In genomic region chr1:171126504-171126903, GRCh38 we compare ENCODE assay signal across 21 cellular contexts. TPM values are rescaled to one million over a fixed set of nuclear protein-coding genes. Genes with fewer than 3 reads are reported as not detected.
A peak's percentile ranks its signal among the peaks of the same experiment; 100 is the strongest.
DNase-seq lines count a peak whose midpoint lies in the region; ATAC-seq and TF ChIP-seq lines count a peak whose summit lies in the region.
"Had no signal": no experiment of that assay in that cellular context is flagged by ENCODE, and none has a peak within 500 bp of the region (broad histone marks: within the 10 kb centered on the region; RNA-seq: fewer than 3 reads in every experiment).

No MANE protein-coding gene starts in this region.

- 64% methylated on average over 4 of the region's 4 CpGs for WGBS in mammary epithelial cell (ENCODE audit: low coverage, missing lambda C conversion rate)
- WGBS in trophoblast cell (ENCODE audit: extremely low coverage, insufficient coverage, insufficient read length): no CpG with 5 or more reads among the region's 4 CpGs

- DNase-seq in mammary epithelial cell (no peak), fibroblast of pulmonary artery (ENCODE audit: low read depth) (peak; percentile 48), trophoblast cell (no peak), upper lobe of right lung (no peak), HFFc6 (no peak), NOMO-1 (lab: John Stamatoyannopoulos, UW; ENCODE audit: unreplicated experiment in 2 of 2) (no peak), NCI-H2107 (lab: John Stamatoyannopoulos, UW) (no peak), DMS 273 treated with DMSO at 0.1 percent for 48 hours (lab: John Stamatoyannopoulos, UW) (no peak)
- DNase-seq: activated CD4-positive, alpha-beta memory T cell treated with anti-CD3 and anti-CD28 coated beads, Interleukin-2, amount 10 ng/mL, durations not matched to agents 7 days and 5 days; activated naive CD4-positive, alpha-beta T cell; anterior cingulate cortex; effector memory CD8-positive, alpha-beta T cell; foreskin melanocyte; kidney glomerular epithelial cell; NCI-H526 treated with DMSO at 0.1 percent for 48 hours; SIG-M5; transverse colon had no signal

- H3K4me3 ChIP-seq in mammary epithelial cell (replicated peaks in 1 of 3; ENCODE audit: insufficient read depth in 1 of 3, low read depth in 2 of 3, low read length in 3 of 3) (no peak overlapping the region), fibroblast of pulmonary artery (replicated peaks; ENCODE audit: low read depth, low read length) (no peak overlapping the region), trophoblast cell (ENCODE audit: low read depth, low read length) (no peak overlapping the region), upper lobe of right lung (no peak overlapping the region)
- H3K4me3 ChIP-seq: transverse colon had no signal

- H4K12ac ChIP-seq in trophoblast cell (ENCODE audit: low read depth, low read length): no peak overlapping the region

- no peaks in the 10 kb centered on the region for H3K27me3 ChIP-seq in mammary epithelial cell (ENCODE audit: insufficient read depth, low read length)
- H3K27me3 ChIP-seq in trophoblast cell (ENCODE audit: insufficient read depth, low read length): no peaks in the 10 kb centered on the region
- no peaks in the 10 kb centered on the region for H3K27me3 ChIP-seq in upper lobe of right lung
- H3K27me3 ChIP-seq: transverse colon had no signal

- H3K4ac ChIP-seq in trophoblast cell (ENCODE audit: low read depth, low read length): no peak overlapping the region

- CTCF ChIA-PET in mammary epithelial cell (lab: Charles Lee; ENCODE audit: low non-redundant PET): no interaction called here

- no peak overlapping the region for H2BK120ac ChIP-seq in trophoblast cell (ENCODE audit: insufficient read depth, low read length, poor library complexity)

- H3K9me3 ChIP-seq in mammary epithelial cell (replicated peaks; ENCODE audit: insufficient read depth, low read length): no peaks in the 10 kb centered on the region
- H3K9me3 ChIP-seq in trophoblast cell (ENCODE audit: insufficient read depth, low read depth, low read length): no peaks in the 10 kb centered on the region
- H3K9me3 ChIP-seq in upper lobe of right lung: no peaks in the 10 kb centered on the region
- H3K9me3 ChIP-seq: transverse colon had no signal

- H3K27ac ChIP-seq in mammary epithelial cell (ENCODE audit: insufficient read depth, low read depth, low read length) (no peak overlapping the region), trophoblast cell (ENCODE audit: low read depth, low read length) (no peak overlapping the region), upper lobe of right lung (peak overlapping the region; percentile 26)
- H3K27ac ChIP-seq: transverse colon had no signal

- H2AK5ac ChIP-seq in trophoblast cell (ENCODE audit: low read length): no peak overlapping the region

- H3K23ac ChIP-seq in trophoblast cell (ENCODE audit: low read length): no peak overlapping the region

- no peak overlapping the region for H3K18ac ChIP-seq in trophoblast cell (ENCODE audit: low read length)

- H3K4me1 ChIP-seq in mammary epithelial cell (ENCODE audit: insufficient read depth, low read length): no peaks in the 10 kb centered on the region
- H3K4me1 ChIP-seq in trophoblast cell (ENCODE audit: control insufficient read depth in 1 of 2, insufficient read depth in 2 of 2, low read length in 2 of 2): no peaks in the 10 kb centered on the region
- peaks cover 5% of the 10 kb centered on the region for H3K4me1 ChIP-seq in upper lobe of right lung
- H3K4me1 ChIP-seq: transverse colon had no signal

- peak overlapping the region; percentile 61 for H2AFZ ChIP-seq in mammary epithelial cell (ENCODE audit: low read depth, low read length)
- H2AFZ ChIP-seq in trophoblast cell (ENCODE audit: insufficient read depth, low read length, poor library complexity): no peak overlapping the region

- dilution Hi-C loops in mammary epithelial cell (cut with HindIII; ENCODE audit: low sequenced_read_pairs): no loop called here

- H2BK12ac ChIP-seq in trophoblast cell (ENCODE audit: low read length): no peak overlapping the region

- no TSS peak for BruUV-seq in mammary epithelial cell (replicated peaks; lab: Mats Ljungman, UMichigan)

- intact Hi-C loops in mammary epithelial cell (cut with micrococcal nuclease): no loop called here
- intact Hi-C loops in upper lobe of right lung (cut with DNase I): no loop called here

- H3K79me1 ChIP-seq in trophoblast cell (ENCODE audit: low read length): no peaks in the 10 kb centered on the region

- H3K9ac ChIP-seq in mammary epithelial cell (ENCODE audit: insufficient read depth, low read length) (no peak overlapping the region), trophoblast cell (ENCODE audit: low read length) (peak overlapping the region; percentile 8)

- no peak overlapping the region for H3K4me3 Mint-ChIP-seq in HFFc6
- H3K4me3 Mint-ChIP-seq: activated CD4-positive, alpha-beta memory T cell treated with anti-CD3 and anti-CD28 coated beads, Interleukin-2, amount 10 ng/mL, durations not matched to agents 7 days and 5 days; effector memory CD8-positive, alpha-beta T cell; neural crest cell; T-helper 1 cell treated with Interleukin-12 subunit alpha and Interleukin-12 subunit beta and Interleukin-4 antibody, amounts not matched to agents 30 μg/mL and 1 μg/mL, for 36 hours had no signal

- peaks cover 11% of the 10 kb centered on the region for H3K27me3 Mint-ChIP-seq in HFFc6 (ENCODE audit: insufficient read depth)
- H3K27me3 Mint-ChIP-seq: activated CD4-positive, alpha-beta memory T cell treated with anti-CD3 and anti-CD28 coated beads, Interleukin-2, amount 10 ng/mL, durations not matched to agents 7 days and 5 days had no signal

- no peak overlapping the region for H3K4me2 ChIP-seq in mammary epithelial cell (ENCODE audit: insufficient read depth, low read depth, low read length)
- H3K4me2 ChIP-seq in trophoblast cell (ENCODE audit: low read length): no peak overlapping the region

- H3K36me3 Mint-ChIP-seq in HFFc6 (ENCODE audit: low read depth): no peaks in the 10 kb centered on the region

- H2BK5ac ChIP-seq in trophoblast cell (ENCODE audit: low read depth, low read length, poor library complexity): no peak overlapping the region

- H3K27ac Mint-ChIP-seq in HFFc6: no peak overlapping the region
- H3K27ac Mint-ChIP-seq: activated CD4-positive, alpha-beta memory T cell treated with anti-CD3 and anti-CD28 coated beads, Interleukin-2, amount 10 ng/mL, durations not matched to agents 7 days and 5 days; effector memory CD8-positive, alpha-beta T cell; T-helper 1 cell treated with Interleukin-12 subunit alpha and Interleukin-12 subunit beta and Interleukin-4 antibody, amounts not matched to agents 30 μg/mL and 1 μg/mL, for 36 hours had no signal

- peak; percentile 57 for ATAC-seq in upper lobe of right lung
- ATAC-seq: effector memory CD8-positive, alpha-beta T cell had no signal

- peaks cover 9% of the 10 kb centered on the region for H3K4me1 Mint-ChIP-seq in HFFc6 (ENCODE audit: low read depth)
- H3K4me1 Mint-ChIP-seq: activated CD4-positive, alpha-beta memory T cell treated with anti-CD3 and anti-CD28 coated beads, Interleukin-2, amount 10 ng/mL, durations not matched to agents 7 days and 5 days; neural crest cell had no signal

- H3K9me3 Mint-ChIP-seq in HFFc6: no peaks in the 10 kb centered on the region
- H3K9me3 Mint-ChIP-seq: activated CD4-positive, alpha-beta memory T cell treated with anti-CD3 and anti-CD28 coated beads, Interleukin-2, amount 10 ng/mL, durations not matched to agents 7 days and 5 days had no signal

- in situ Hi-C loops in mammary epithelial cell (cut with MboI; ENCODE audit: low sequenced_read_pairs in 2 of 2): no loop called here

- no peak for TF ChIP-seq CTCF in mammary epithelial cell (conservative IDR thresholded peaks at IDR 0.05 in 1 of 2, IDR thresholded peaks at IDR 0.05 in 1 of 2; ENCODE audit: extremely low read depth in 1 of 2, insufficient read depth in 1 of 2, low read depth in 1 of 2, low read length in 2 of 2)
- TF ChIP-seq CTCF in fibroblast of pulmonary artery (IDR thresholded peaks at IDR 0.05; ENCODE audit: low read length, missing control alignments): no peak
- TF ChIP-seq CTCF in upper lobe of right lung (IDR thresholded peaks at IDR 0.05): no peak
- TF ChIP-seq CTCF in HFFc6 (IDR thresholded peaks at IDR 0.05): no peak

- no peaks in the 10 kb centered on the region for H3K36me3 ChIP-seq in mammary epithelial cell (ENCODE audit: insufficient read depth, low read length)
- no peaks in the 10 kb centered on the region for H3K36me3 ChIP-seq in trophoblast cell (ENCODE audit: control insufficient read depth in 1 of 2, insufficient read depth in 2 of 2, low read length in 2 of 2)
- H3K36me3 ChIP-seq in upper lobe of right lung: no peaks in the 10 kb centered on the region
- H3K36me3 ChIP-seq: transverse colon had no signal

- H3K79me2 ChIP-seq in mammary epithelial cell (ENCODE audit: insufficient read depth, low read length) (no peaks in the 10 kb centered on the region), trophoblast cell (ENCODE audit: control insufficient read depth, insufficient read depth, low read length, poor library complexity) (no peaks in the 10 kb centered on the region)

- no peaks in the 10 kb centered on the region for H4K20me1 ChIP-seq in mammary epithelial cell (ENCODE audit: insufficient read depth, low read length)

- no peak overlapping the region for H4K91ac ChIP-seq in trophoblast cell (ENCODE audit: low read depth, low read length)

- no peak overlapping the region for H3K14ac ChIP-seq in trophoblast cell (ENCODE audit: low read length)

- H4K8ac ChIP-seq in trophoblast cell (ENCODE audit: low read depth, low read length): no peak overlapping the region

RNA-seq across cellular contexts. Expression of gene FMO3, which starts 35.8 kb away (rescaled TPM):
- total RNA-seq in mammary epithelial cell (not detected), upper lobe of right lung (22.7 TPM)
- not detected for polyA plus RNA-seq in mammary epithelial cell
- not detected for polyA minus RNA-seq in mammary epithelial cell
- polyA plus RNA-seq in trophoblast cell (2013): not detected in 2 replicates
- total RNA-seq in HFFc6 (2021; fragmentation: NEBNext Ultra II Directional; extraction: Animal tissue kit (Norgen Biotek cat#: 25700)): under 1 TPM in 4 of 6 experiments, not detected in 2; 0.23 to 0.89 (median 0.40) TPM
- total RNA-seq: activated CD4-positive, alpha-beta memory T cell treated with anti-CD3 and anti-CD28 coated beads, Interleukin-2, amount 10 ng/mL, durations not matched to agents 7 days and 5 days; HT1080; LHCN-M2; neural crest cell had no signal

RNA-seq across cellular contexts. Expression of gene FMO2, which starts 58.6 kb away (rescaled TPM):
- total RNA-seq in mammary epithelial cell (under 1 TPM in 1 of 2 donors, not detected in 1; 0.17 TPM), upper lobe of right lung (392 TPM)
- polyA plus RNA-seq in mammary epithelial cell: not detected
- polyA minus RNA-seq in mammary epithelial cell: not detected
- 0.04 and 0.19 TPM in 2 replicates for polyA plus RNA-seq in trophoblast cell (2013)
- total RNA-seq in HFFc6 (2021; fragmentation: NEBNext Ultra II Directional; extraction: Animal tissue kit (Norgen Biotek cat#: 25700)): not detected
- total RNA-seq: activated CD4-positive, alpha-beta memory T cell treated with anti-CD3 and anti-CD28 coated beads, Interleukin-2, amount 10 ng/mL, durations not matched to agents 7 days and 5 days; HT1080; LHCN-M2; neural crest cell had no signal

Comparison
In these comparisons a context has a peak if more than half of its experiments do, and no peak if none do; other contexts are left out.
1. RNA of gene FMO3, which starts 35.8 kb away (total RNA-seq): 22.7 TPM in upper lobe of right lung (single experiment); 0.23 to 0.89 TPM in HFFc6 and not detected in mammary epithelial cell; every median in the first group is over 10 times any median in the second.
2. RNA of gene FMO2, which starts 58.6 kb away (total RNA-seq): 392 TPM in upper lobe of right lung (single experiment); 0.17 TPM in mammary epithelial cell and not detected in HFFc6; every median in the first group is over 100 times any median in the second.